Comparison of ENCODE assay signal across 8 cellular contexts in genomic region chr5:176535101-176535654, GRCh38.
A peak's percentile ranks its signal among the peaks of the same experiment; 100 is the strongest.
DNase-seq lines count a peak whose midpoint lies in the region; ATAC-seq and TF ChIP-seq lines count a peak whose summit lies in the region.

No MANE protein-coding gene starts in this region.

- H3K4me3 ChIP-seq in GM12875 (ENCODE audit: low read depth, low read length) (peak overlapping the region; percentile 80), astrocyte of the spinal cord (ENCODE audit: low read depth, low read length) (peak overlapping the region; percentile 74)

- DNase-seq in NOMO-1 treated with DMSO at 0.1 percent for 48 hours (lab: John Stamatoyannopoulos, UW; ENCODE audit: unreplicated experiment) = peak; percentile 74
- DNase-seq in astrocyte of the spinal cord (ENCODE audit: low read depth, low spot score) = peak; percentile 12
- DNase-seq in left kidney (ENCODE audit: low read depth, low spot score) = peak; percentile 48
- DNase-seq in superior temporal gyrus (ENCODE audit: extremely low spot score) = peak; percentile 29
- DNase-seq in GOT3 (lab: John Stamatoyannopoulos, UW) = no peak
- DNase-seq in NCI-H526 (lab: John Stamatoyannopoulos, UW) = no peak

- no peak for ATAC-seq in GM21576 (IDR thresholded peaks at IDR 0.05; ENCODE audit: unreplicated experiment)

- TF ChIP-seq CTCF in GM12875 (IDR thresholded peaks at IDR 0.05; ENCODE audit: borderline replicate concordance, insufficient read depth, low read depth, low read length) (no peak), astrocyte of the spinal cord (IDR thresholded peaks at IDR 0.05; ENCODE audit: low read depth, low read length) (no peak)

- in situ Hi-C loops in astrocyte of the spinal cord (cut with HindIII; ENCODE audit: low sequenced_read_pairs) = no loop called here

Comparison
In these comparisons a context has a peak if more than half of its experiments do, and no peak if none do; other contexts are left out.
1. DNase-seq: peak in NOMO-1 treated with DMSO at 0.1 percent for 48 hours (single experiment), astrocyte of the spinal cord (single experiment), left kidney (single experiment) and superior temporal gyrus (single experiment); none in GOT3 (single experiment) and NCI-H526 (0 of 2).